In the genomic region with DNA sequence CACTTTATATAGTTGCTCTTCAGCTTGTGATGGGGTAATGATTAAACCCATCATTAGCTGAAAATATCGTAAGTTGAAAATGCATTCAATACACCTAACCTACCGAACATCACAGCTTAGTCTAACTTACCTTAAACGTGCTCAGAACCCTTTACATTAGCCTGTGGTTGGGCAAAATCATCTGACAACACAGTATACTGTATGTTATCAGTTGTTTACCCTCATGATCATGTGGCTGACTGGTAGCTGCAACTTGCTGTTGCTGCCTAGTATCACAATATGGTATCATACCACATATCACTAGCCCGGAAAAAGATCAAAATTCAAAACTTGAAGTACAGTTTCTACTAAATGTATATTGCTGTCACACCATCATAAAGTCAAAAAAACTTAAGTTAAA, we compare ENCODE assay signal across 26 cellular contexts.
"Had no signal": no experiment of that assay in that cellular context is flagged by ENCODE, and none has a peak within 500 bp of the region (broad histone marks: within the 10 kb centered on the region; RNA-seq: fewer than 3 reads in every experiment).

No MANE protein-coding gene starts in this region.

- H3K4me3 ChIP-seq: colonic mucosa, dorsolateral prefrontal cortex, testis, vagina had no signal

- H3K27me3 ChIP-seq: colonic mucosa, dorsolateral prefrontal cortex, testis, vagina had no signal

- DNase-seq: activated CD4-positive, alpha-beta T cell treated with anti-CD3 and anti-CD28 coated beads for 1 hour; activated CD4-positive, alpha-beta T cell treated with anti-CD3 and anti-CD28 coated beads, Interleukin-2, amount 50 U/mL, for 4 hours; activated CD8-positive, alpha-beta memory T cell treated with anti-CD3 and anti-CD28 coated beads, Interleukin-2, amount 50 U/mL, for 48 hours; activated naive CD4-positive, alpha-beta T cell treated with Interleukin-2 at 50 U/mL for 16 hours; activated naive CD8-positive, alpha-beta T cell treated with anti-CD3 and anti-CD28 coated beads for 36 hours; activated T-cell treated with anti-CD3 and anti-CD28 coated beads, Interleukin-2, amount 50 U/mL, for 4 hours; colonic mucosa; dorsolateral prefrontal cortex; effector memory CD8-positive, alpha-beta T cell; left colon; mesenchymal stem cell; occipital lobe; posterior cingulate gyrus; small intestine; stimulated activated CD4-positive, alpha-beta T cell treated with anti-CD3 and anti-CD28 coated beads, Interleukin-2, amount 100 ng/mL, for 24 hours; testis; WERI-Rb-1 had no signal

- H3K27me3 Mint-ChIP-seq: activated naive CD8-positive, alpha-beta T cell treated with anti-CD3 and anti-CD28 coated beads for 36 hours; central memory CD8-positive, alpha-beta T cell; effector memory CD8-positive, alpha-beta T cell; stimulated activated memory B cell treated with anti-CD40 and anti-IgM and Interleukin-4, amounts not matched to agents 10 μg/mL and 1 μg/mL and 100 μg/mL, for 72 hours; type B pancreatic cell had no signal

- FAIRE-seq: astrocyte, keratinocyte, small intestine, TTC549 had no signal

- H3K4me3 Mint-ChIP-seq: activated naive CD8-positive, alpha-beta T cell treated with anti-CD3 and anti-CD28 coated beads for 36 hours; activated T-cell treated with anti-CD3 and anti-CD28 coated beads, Interleukin-2, amount 50 U/mL, for 4 hours; central memory CD8-positive, alpha-beta T cell; effector memory CD8-positive, alpha-beta T cell; neural crest cell; stimulated activated memory B cell treated with anti-CD40 and anti-IgM and Interleukin-4, amounts not matched to agents 10 μg/mL and 1 μg/mL and 100 μg/mL, for 72 hours; type B pancreatic cell had no signal

- ATAC-seq: activated T-cell treated with anti-CD3 and anti-CD28 coated beads, Interleukin-2, amount 50 U/mL, for 4 hours; effector memory CD8-positive, alpha-beta T cell; left colon; sciatic nerve; stimulated activated memory B cell treated with anti-CD40 and anti-IgM and Interleukin-4, amounts not matched to agents 10 μg/mL and 1 μg/mL and 100 μg/mL, for 72 hours had no signal

- H3K4me1 ChIP-seq: colonic mucosa had no signal

- H3K9me3 Mint-ChIP-seq: activated T-cell treated with anti-CD3 and anti-CD28 coated beads, Interleukin-2, amount 50 U/mL, for 4 hours; central memory CD8-positive, alpha-beta T cell; effector memory CD8-positive, alpha-beta T cell; type B pancreatic cell had no signal

- H3K36me3 ChIP-seq: colonic mucosa, vagina, WERI-Rb-1 had no signal

- H3K4me1 Mint-ChIP-seq: neural crest cell had no signal

- H3K9me3 ChIP-seq: colonic mucosa, testis, vagina had no signal

- H3K27ac Mint-ChIP-seq: activated naive CD8-positive, alpha-beta T cell treated with anti-CD3 and anti-CD28 coated beads for 36 hours; stimulated activated memory B cell treated with anti-CD40 and anti-IgM and Interleukin-4, amounts not matched to agents 10 μg/mL and 1 μg/mL and 100 μg/mL, for 72 hours; type B pancreatic cell had no signal

- H3K27ac ChIP-seq: colonic mucosa, dorsolateral prefrontal cortex, testis, vagina, WERI-Rb-1 had no signal
